ENCODE assay signal across 8 cellular contexts in genomic region chr11:65857500-65858353, GRCh38. TPM values are rescaled to one million over a fixed set of nuclear protein-coding genes. Genes with fewer than 3 reads are reported as not detected.
A peak's percentile ranks its signal among the peaks of the same experiment; 100 is the strongest.
DNase-seq lines count a peak whose midpoint lies in the region; ATAC-seq and FAIRE-seq lines count a peak whose summit lies in the region.

Gene CFL1 (minus strand): TSS chr11:65858180. CDS start chr11:65858099, 81 bp downstream.

- H3K4me3 ChIP-seq in Jurkat, Clone E6-1 (ENCODE audit: low read length): peak within 1 kb of the TSS; percentile 96

- DNase-seq in DMS114 treated with DMSO at 0.1 percent for 48 hours (lab: John Stamatoyannopoulos, UW; ENCODE audit: unreplicated experiment) (peak; percentile 94), RCC 7860 (ENCODE audit: low spot score) (peak; percentile 90), myocyte (ENCODE audit: low read depth) (peak; percentile 98)
- peak; percentile 94 for DNase-seq in Jurkat, Clone E6-1 (ENCODE audit: low read depth, low spot score)
- DNase-seq in activated T-cell treated with anti-CD3 and anti-CD28 coated beads, Interleukin-2, amount 50 U/mL, for 48 hours: peak; percentile 97 to 98
- peak; percentile 92 to 98 for DNase-seq in stimulated activated CD8-positive, alpha-beta memory T cell treated with anti-CD3 and anti-CD28 coated beads, Interleukin-7, amount 100 ng/mL, for 4 hours (ENCODE audit: low read depth in 2 of 2)

- ATAC-seq in GM21576 (IDR thresholded peaks at IDR 0.05; ENCODE audit: unreplicated experiment) (peak; percentile 37), esophagus mucosa (peak; percentile 76)

- FAIRE-seq in RCC 7860 (lab: Jason Lieb, UNC): peak; percentile 59

RNA-seq across cellular contexts. Expression of gene CFL1, which starts in this region (rescaled TPM):
- polyA plus RNA-seq in Jurkat, Clone E6-1 (2012; ENCODE audit: insufficient read depth, insufficient read length): 1,542 TPM
- total RNA-seq in esophagus mucosa (645 TPM), myocyte (748 and 837 TPM in 2 replicates)
- 1,171 TPM for polyA plus RNA-seq in myocyte (2012)

Comparison
In these comparisons a context has a peak if more than half of its experiments do, and no peak if none do; other contexts are left out.
1. Peak in every context shown above with its lines: DNase-seq, ATAC-seq and H3K4me3 ChIP-seq.